24 cellular contexts compared by ENCODE assay signal in the genomic region with DNA sequence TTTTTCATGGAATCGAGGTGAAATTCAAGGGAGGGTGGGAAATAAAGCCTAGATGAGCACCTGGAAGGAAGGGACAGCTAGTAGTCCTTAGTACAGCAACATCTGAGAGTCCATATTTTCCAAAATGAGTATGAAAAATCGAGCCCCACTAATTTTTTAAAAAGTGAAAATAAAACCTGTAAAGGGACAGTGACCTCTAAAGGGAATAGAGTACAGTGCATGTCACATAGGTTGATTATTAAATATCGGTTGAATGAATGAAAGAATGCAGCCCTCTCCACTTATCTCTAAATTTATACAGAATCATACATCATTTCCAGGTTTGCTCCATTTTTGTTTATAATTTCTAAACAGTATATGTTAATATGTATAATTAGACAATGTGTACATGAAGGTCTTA.
"Had no signal": no experiment of that assay in that cellular context is flagged by ENCODE, and none has a peak within 500 bp of the region (broad histone marks: within the 10 kb centered on the region; RNA-seq: fewer than 3 reads in every experiment).

No MANE protein-coding gene starts in this region.

- H3K27ac ChIP-seq: epithelial cell of prostate, left ventricle myocardium inferior, ovary, prostate gland, spleen, thoracic aorta, vagina had no signal

- H3K36me3 Mint-ChIP-seq: activated CD8-positive, alpha-beta memory T cell treated with anti-CD3 and anti-CD28 coated beads, Interleukin-2, amount 10 ng/mL, durations not matched to agents 7 days and 5 days; activated naive CD4-positive, alpha-beta T cell treated with anti-CD3 and anti-CD28 coated beads, Interleukin-2, amount 10 ng/mL, durations not matched to agents 7 days and 5 days; immature natural killer cell; mesothelial cell of epicardium; natural killer cell treated with Interleukin-12 subunit alpha and Interleukin-12 subunit beta and Interleukin-15 and Interleukin-18, amount 100 ng/mL, for 72 hours; type B pancreatic cell had no signal

- H3K4me3 Mint-ChIP-seq: activated CD4-positive, alpha-beta memory T cell treated with anti-CD3 and anti-CD28 coated beads, Interleukin-2, amount 10 ng/mL, durations not matched to agents 7 days and 5 days; activated CD4-positive, alpha-beta T cell treated with anti-CD3 and anti-CD28 coated beads, Interleukin-2, amount 10 ng/mL, durations not matched to agents 24 days and 14 days; activated CD8-positive, alpha-beta memory T cell treated with anti-CD3 and anti-CD28 coated beads, Interleukin-2, amount 10 ng/mL, durations not matched to agents 7 days and 5 days; activated naive CD4-positive, alpha-beta T cell treated with anti-CD3 and anti-CD28 coated beads, Interleukin-2, amount 10 ng/mL, durations not matched to agents 7 days and 5 days; immature natural killer cell; mesothelial cell of epicardium; natural killer cell treated with Interleukin-12 subunit alpha and Interleukin-12 subunit beta and Interleukin-15 and Interleukin-18, amount 100 ng/mL, for 72 hours; type B pancreatic cell had no signal

- H3K27ac Mint-ChIP-seq: activated CD4-positive, alpha-beta memory T cell treated with anti-CD3 and anti-CD28 coated beads, Interleukin-2, amount 10 ng/mL, durations not matched to agents 7 days and 5 days; activated CD4-positive, alpha-beta T cell treated with anti-CD3 and anti-CD28 coated beads, Interleukin-2, amount 10 ng/mL, durations not matched to agents 24 days and 14 days; activated CD8-positive, alpha-beta memory T cell treated with anti-CD3 and anti-CD28 coated beads, Interleukin-2, amount 10 ng/mL, durations not matched to agents 7 days and 5 days; activated naive CD4-positive, alpha-beta T cell treated with anti-CD3 and anti-CD28 coated beads, Interleukin-2, amount 10 ng/mL, durations not matched to agents 7 days and 5 days; immature natural killer cell; mesothelial cell of epicardium; natural killer cell treated with Interleukin-12 subunit alpha and Interleukin-12 subunit beta and Interleukin-15 and Interleukin-18, amount 100 ng/mL, for 72 hours; type B pancreatic cell had no signal

- H3K9me3 Mint-ChIP-seq: activated CD4-positive, alpha-beta T cell treated with anti-CD3 and anti-CD28 coated beads, Interleukin-2, amount 10 ng/mL, durations not matched to agents 24 days and 14 days; type B pancreatic cell had no signal

- H3K4me1 ChIP-seq: left ventricle myocardium inferior, prostate gland, spleen, vagina had no signal

- H3K27me3 Mint-ChIP-seq: activated CD4-positive, alpha-beta memory T cell treated with anti-CD3 and anti-CD28 coated beads, Interleukin-2, amount 10 ng/mL, durations not matched to agents 7 days and 5 days; activated CD4-positive, alpha-beta T cell treated with anti-CD3 and anti-CD28 coated beads, Interleukin-2, amount 10 ng/mL, durations not matched to agents 24 days and 14 days; activated CD8-positive, alpha-beta memory T cell treated with anti-CD3 and anti-CD28 coated beads, Interleukin-2, amount 10 ng/mL, durations not matched to agents 7 days and 5 days; activated naive CD4-positive, alpha-beta T cell treated with anti-CD3 and anti-CD28 coated beads, Interleukin-2, amount 10 ng/mL, durations not matched to agents 7 days and 5 days; natural killer cell treated with Interleukin-12 subunit alpha and Interleukin-12 subunit beta and Interleukin-15 and Interleukin-18, amount 100 ng/mL, for 72 hours; type B pancreatic cell had no signal

- H3K9me3 ChIP-seq: left ventricle myocardium inferior, ovary, prostate gland, spleen, thoracic aorta, vagina had no signal

- H3K36me3 ChIP-seq: left ventricle myocardium inferior, ovary, prostate gland, spleen, thoracic aorta, vagina had no signal

- ATAC-seq: activated CD4-positive, CD25-positive, alpha-beta regulatory T cell treated with anti-CD3 and anti-CD28 coated beads, Interleukin-2, amount 50 U/mL, for 24 hours; activated CD8-positive, alpha-beta memory T cell treated with anti-CD3 and anti-CD28 coated beads, Interleukin-2, amount 10 ng/mL, durations not matched to agents 7 days and 5 days; natural killer cell treated with Interleukin-12 subunit alpha and Interleukin-12 subunit beta and Interleukin-15 and Interleukin-18, amount 100 ng/mL, for 72 hours had no signal

- H3K4me3 ChIP-seq: left ventricle myocardium inferior, ovary, prostate gland, spleen, thoracic aorta, vagina had no signal

- H3K4me1 Mint-ChIP-seq: activated CD4-positive, alpha-beta memory T cell treated with anti-CD3 and anti-CD28 coated beads, Interleukin-2, amount 10 ng/mL, durations not matched to agents 7 days and 5 days; activated CD4-positive, alpha-beta T cell treated with anti-CD3 and anti-CD28 coated beads, Interleukin-2, amount 10 ng/mL, durations not matched to agents 24 days and 14 days; activated CD8-positive, alpha-beta memory T cell treated with anti-CD3 and anti-CD28 coated beads, Interleukin-2, amount 10 ng/mL, durations not matched to agents 7 days and 5 days; activated naive CD4-positive, alpha-beta T cell treated with anti-CD3 and anti-CD28 coated beads, Interleukin-2, amount 10 ng/mL, durations not matched to agents 7 days and 5 days; immature natural killer cell; mesothelial cell of epicardium had no signal

- DNase-seq: activated CD4-positive, alpha-beta memory T cell treated with anti-CD3 and anti-CD28 coated beads, Interleukin-2, amount 10 ng/mL, durations not matched to agents 7 days and 5 days; activated CD4-positive, alpha-beta T cell treated with anti-CD3 and anti-CD28 coated beads, Interleukin-2, amount 10 ng/mL, durations not matched to agents 24 days and 14 days; activated CD8-positive, alpha-beta memory T cell treated with anti-CD3 and anti-CD28 coated beads, Interleukin-2, amount 10 ng/mL, durations not matched to agents 7 days and 5 days; activated effector memory CD4-positive, alpha-beta T cell treated with anti-CD3 and anti-CD28 coated beads, Interleukin-2, amount 50 U/mL, for 16 hours; activated naive CD4-positive, alpha-beta T cell treated with anti-CD3 and anti-CD28 coated beads, Interleukin-2, amount 10 ng/mL, durations not matched to agents 7 days and 5 days; activated T-cell treated with anti-CD3 and anti-CD28 coated beads for 4 hours; amygdala; cerebellar nuclear complex; cortex of kidney; immature natural killer cell; kidney glomerular epithelial cell; left ventricle myocardium inferior; ovary; spleen; stimulated activated CD4-positive, alpha-beta T cell treated with anti-CD3 and anti-CD28 coated beads, Interleukin-4, amount 100 ng/mL, for 1 hour; stimulated activated naive CD4-positive, alpha-beta T cell had no signal

- H3K27me3 ChIP-seq: ovary, spleen, vagina had no signal
